Comparison of ENCODE assay signal across 13 cellular contexts in the genomic region with DNA sequence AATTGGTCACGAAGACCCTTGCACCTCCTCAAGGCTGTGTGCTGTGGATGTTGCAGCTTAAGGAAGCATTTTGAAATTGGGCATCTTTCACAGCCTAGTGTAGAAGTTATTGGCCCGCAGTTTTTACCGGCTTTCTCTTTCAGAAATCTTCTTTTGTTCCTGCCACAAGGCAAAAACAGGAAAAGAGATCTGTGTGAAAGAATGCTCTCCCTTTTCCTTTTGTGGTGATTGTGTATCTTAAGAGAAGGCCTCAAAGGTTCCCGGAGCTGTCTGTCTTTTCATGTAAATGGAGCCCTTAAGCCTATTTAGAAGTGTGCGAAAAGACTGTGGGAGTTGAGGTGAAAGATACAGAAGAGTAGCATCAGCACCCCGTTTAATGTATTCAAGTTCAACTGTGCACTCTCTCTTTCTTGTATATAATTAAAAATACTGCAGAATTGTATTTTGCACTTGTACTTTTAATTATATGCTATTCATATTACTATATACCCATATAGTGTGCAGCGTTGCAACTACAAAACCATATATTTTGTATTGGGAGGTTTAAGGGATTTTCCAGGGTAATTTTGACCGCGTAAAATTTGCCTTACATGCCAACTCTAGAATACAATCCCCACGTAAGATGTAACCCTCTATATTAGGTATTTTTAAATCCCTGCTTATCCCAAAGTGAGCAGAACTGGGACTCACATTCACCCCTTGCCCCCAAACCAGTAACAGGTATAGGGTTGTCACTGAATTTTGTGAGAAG.
DNase-seq lines count a peak whose midpoint lies in the region; ATAC-seq, FAIRE-seq and TF ChIP-seq lines count a peak whose summit lies in the region.
"Had no signal": no experiment of that assay in that cellular context is flagged by ENCODE, and none has a peak within 500 bp of the region (broad histone marks: within the 10 kb centered on the region; RNA-seq: fewer than 3 reads in every experiment).

No MANE protein-coding gene starts in this region.

- intact Hi-C loops in esophagus muscularis mucosa (cut with DNase I) = loop anchor here (10.0 kb wide), 1 partner anchor 114 kb away; no protein-coding TSS in a partner anchor

- no peak for ATAC-seq in GM19395 (IDR thresholded peaks at IDR 0.05; ENCODE audit: unreplicated experiment)
- no peak for ATAC-seq in GM21825 (IDR thresholded peaks at IDR 0.05; ENCODE audit: unreplicated experiment)
- ATAC-seq in GM21381 (IDR thresholded peaks at IDR 0.05; ENCODE audit: unreplicated experiment) = no peak

- H2BK12ac ChIP-seq in trophoblast cell (ENCODE audit: low read length) = peak overlapping the region; percentile 87

- peak overlapping the region; percentile 71 for H3K14ac ChIP-seq in trophoblast cell (ENCODE audit: low read length)

- FAIRE-seq in GM12891 (lab: Jason Lieb, UNC) = peak; percentile 26
- FAIRE-seq: islet of Langerhans, small intestine had no signal

- peak overlapping the region; percentile 27 for H3K27ac ChIP-seq in OCI-LY1 (ENCODE audit: low read depth, low read length, poor library complexity, severe bottlenecking)
- peak overlapping the region in 3 of 4 donors; percentile 45 to 64 (median 51) for H3K27ac ChIP-seq in esophagus muscularis mucosa (replicated peaks in 1 of 4)
- H3K27ac ChIP-seq in trophoblast cell (ENCODE audit: low read depth, low read length) = peak overlapping the region; percentile 72
- H3K27ac ChIP-seq: tibial nerve had no signal

- H3K9me2 ChIP-seq in OCI-LY1 (ENCODE audit: low read depth, low read length) = no peaks in the 10 kb centered on the region

- WGBS in esophagus muscularis mucosa = 46% methylated on average over 10 of the region's 10 CpGs
- WGBS in trophoblast cell (ENCODE audit: extremely low coverage, insufficient coverage, insufficient read length) = no CpG with 5 or more reads among the region's 10 CpGs

- no peaks in the 10 kb centered on the region for H3K36me3 ChIP-seq in OCI-LY1 (ENCODE audit: insufficient read depth, low read length)
- no peaks in the 10 kb centered on the region for H3K36me3 ChIP-seq in esophagus muscularis mucosa
- H3K36me3 ChIP-seq in trophoblast cell (ENCODE audit: control insufficient read depth in 1 of 2, insufficient read depth in 2 of 2, low read length in 2 of 2) = no peaks in the 10 kb centered on the region
- H3K36me3 ChIP-seq: tibial nerve had no signal

- H3K4me1 ChIP-seq in OCI-LY1 (ENCODE audit: insufficient read depth, low read length, severe bottlenecking) = peaks cover 52% of the 10 kb centered on the region
- peaks cover 0 to 21% (median 18%) of the 10 kb centered on the region in 4 donors for H3K4me1 ChIP-seq in esophagus muscularis mucosa
- peaks cover 6 to 9% of the 10 kb centered on the region in 2 experiments for H3K4me1 ChIP-seq in trophoblast cell (ENCODE audit: control insufficient read depth in 1 of 2, insufficient read depth in 2 of 2, low read length in 2 of 2)

- H3K79me2 ChIP-seq in OCI-LY1 (ENCODE audit: insufficient read depth, low read length) = no peaks in the 10 kb centered on the region
- H3K79me2 ChIP-seq in trophoblast cell (ENCODE audit: control insufficient read depth, insufficient read depth, low read length, poor library complexity) = no peaks in the 10 kb centered on the region

- H3K4me2 ChIP-seq in OCI-LY1 (ENCODE audit: low read length) (peak overlapping the region; percentile 35; the same call in 1 of the 2 replicates), trophoblast cell (ENCODE audit: low read length) (no peak overlapping the region)

- H2BK120ac ChIP-seq in trophoblast cell (ENCODE audit: insufficient read depth, low read length, poor library complexity) = peak overlapping the region; percentile 60

- TF ChIP-seq POLR2A in GM12891 (IDR thresholded peaks at IDR 0.05; ENCODE audit: low read depth, low read length) (no peak), esophagus muscularis mucosa (IDR thresholded peaks at IDR 0.05; ENCODE audit: low read depth) (no peak)

- H2AK5ac ChIP-seq in trophoblast cell (ENCODE audit: low read length) = peak overlapping the region; percentile 71

- H2BK5ac ChIP-seq in trophoblast cell (ENCODE audit: low read depth, low read length, poor library complexity) = peak overlapping the region; percentile 37

- H3K9me3 ChIP-seq in OCI-LY1 (ENCODE audit: low read length) (no peaks in the 10 kb centered on the region), esophagus muscularis mucosa (no peaks in the 10 kb centered on the region), trophoblast cell (ENCODE audit: insufficient read depth, low read depth, low read length) (peaks cover 2% of the 10 kb centered on the region)
- H3K9me3 ChIP-seq: tibial nerve had no signal

- H3F3A ChIP-seq in OCI-LY1 (ENCODE audit: insufficient read depth, low read length) = no peaks in the 10 kb centered on the region

- H4K91ac ChIP-seq in trophoblast cell (ENCODE audit: low read depth, low read length) = peak overlapping the region; percentile 78

- no peak for TF ChIP-seq EP300 in esophagus muscularis mucosa (IDR thresholded peaks at IDR 0.05)

- H3K27me3 ChIP-seq in OCI-LY1 (ENCODE audit: insufficient read depth, low read length) = no peaks in the 10 kb centered on the region
- no peaks in the 10 kb centered on the region for H3K27me3 ChIP-seq in esophagus muscularis mucosa
- H3K27me3 ChIP-seq in trophoblast cell (ENCODE audit: insufficient read depth, low read length) = no peaks in the 10 kb centered on the region
- H3K27me3 ChIP-seq: tibial nerve had no signal

- H3K23ac ChIP-seq in trophoblast cell (ENCODE audit: low read length) = no peak overlapping the region

- H3K4ac ChIP-seq in trophoblast cell (ENCODE audit: low read depth, low read length) = peak overlapping the region; percentile 37

- H3K4me3 ChIP-seq in OCI-LY1 (ENCODE audit: low read depth, low read length, poor library complexity, severe bottlenecking) = no peak overlapping the region
- no peak overlapping the region for H3K4me3 ChIP-seq in esophagus muscularis mucosa
- H3K4me3 ChIP-seq in trophoblast cell (ENCODE audit: low read depth, low read length) = no peak overlapping the region
- H3K4me3 ChIP-seq: tibial nerve had no signal

- peak overlapping the region; percentile 68 for H4K8ac ChIP-seq in trophoblast cell (ENCODE audit: low read depth, low read length)

- H4K12ac ChIP-seq in trophoblast cell (ENCODE audit: low read depth, low read length) = no peak overlapping the region

- H2AFZ ChIP-seq in OCI-LY1 (ENCODE audit: low read length) (peak overlapping the region; percentile 32; the same call in 1 of the 2 replicates), trophoblast cell (ENCODE audit: insufficient read depth, low read length, poor library complexity) (no peak overlapping the region)

- TF ChIP-seq CTCF in OCI-LY1 (IDR thresholded peaks at IDR 0.05; ENCODE audit: low read length) (no peak), esophagus muscularis mucosa (IDR thresholded peaks at IDR 0.05) (no peak)

- DNase-seq in GM12891 (ENCODE audit: insufficient read length, low spot score) = no peak
- DNase-seq in esophagus muscularis mucosa (ENCODE audit: extremely low spot score) = no peak
- no peak for DNase-seq in trophoblast cell
- DNase-seq in nucleus accumbens (lab: John Stamatoyannopoulos, UW) = no peak
- DNase-seq: COR-L47, small intestine, SW 1271 had no signal

- H4K20me1 ChIP-seq in OCI-LY1 (ENCODE audit: insufficient read depth, low read length) = no peaks in the 10 kb centered on the region

- H3K9ac ChIP-seq in OCI-LY1 (ENCODE audit: low read length) = peak overlapping the region; percentile 30; the same call in 1 of the 2 replicates
- no peak overlapping the region for H3K9ac ChIP-seq in trophoblast cell (ENCODE audit: low read length)

- H3K79me1 ChIP-seq in trophoblast cell (ENCODE audit: low read length) = peaks cover 13% of the 10 kb centered on the region

- peak overlapping the region; percentile 56 for H3K18ac ChIP-seq in trophoblast cell (ENCODE audit: low read length)

TF ChIP-seq in GM12891, 5 proteins besides CTCF, POLR2A, EP300 and RAD21:
- no peak for TF ChIP-seq PAX5 (IDR thresholded peaks at IDR 0.05; ENCODE audit: insufficient read depth, low read length, severe bottlenecking)
- no peak for TF ChIP-seq SPI1 (IDR thresholded peaks at IDR 0.05; ENCODE audit: low read depth, low read length)
- TF ChIP-seq TAF1 (IDR thresholded peaks at IDR 0.05; ENCODE audit: low read depth, low read length) = no peak
- no peak for TF ChIP-seq POLR2AphosphoS5 (IDR thresholded peaks at IDR 0.05; ENCODE audit: low read depth, low read length)
- no peak for TF ChIP-seq POU2F2 (IDR thresholded peaks at IDR 0.05; ENCODE audit: low read depth, low read length)
